Comparison of ENCODE assay signal across 11 cellular contexts in genomic region chr6:110534731-110535164, GRCh38. TPM values are rescaled to one million over a fixed set of nuclear protein-coding genes. Genes with fewer than 3 reads are reported as not detected.
DNase-seq lines count a peak whose midpoint lies in the region; ATAC-seq and TF ChIP-seq lines count a peak whose summit lies in the region.
"Had no signal": no experiment of that assay in that cellular context is flagged by ENCODE, and none has a peak within 500 bp of the region (broad histone marks: within the 10 kb centered on the region; RNA-seq: fewer than 3 reads in every experiment).

No MANE protein-coding gene starts in this region.

- H3K14ac ChIP-seq in IMR-90 (replicated peaks; ENCODE audit: low read depth, low read length): no peak overlapping the region

- DNase-seq in IMR-90 (peak; percentile 72), astrocyte of the hippocampus (ENCODE audit: low read depth, low spot score) (peak; percentile 71), hypothalamus (lab: John Stamatoyannopoulos, UW) (peak in 37 of 51 donors; percentile 12 to 91 (median 66)), Caco-2 (no peak)
- DNase-seq: activated naive CD4-positive, alpha-beta T cell treated with anti-CD3 and anti-CD28 coated beads, Interleukin-2, amount 10 ng/mL, durations not matched to agents 7 days and 5 days; Kasumi-1 had no signal

- H2BK15ac ChIP-seq in IMR-90 (ENCODE audit: low read depth, low read length): no peak overlapping the region

- H4K20me1 ChIP-seq in IMR-90 (ENCODE audit: insufficient read depth, low read length): no peaks in the 10 kb centered on the region

- ATAC-seq in IMR-90 (ENCODE audit: low read depth): peak; percentile 50
- no peak for ATAC-seq in GM21529 (IDR thresholded peaks at IDR 0.05; ENCODE audit: unreplicated experiment)
- ATAC-seq in activated CD4-positive, CD25-positive, alpha-beta regulatory T cell treated with anti-CD3 and anti-CD28 coated beads, Interleukin-2, amount 50 U/mL, for 24 hours: no peak

- H3K4me1 ChIP-seq in IMR-90 (ENCODE audit: control insufficient read depth, insufficient read depth, low read length) (peaks cover 5% of the 10 kb centered on the region), Caco-2 (peaks cover 17% of the 10 kb centered on the region; the same call in 1 of the 2 replicates)

- H3K27me3 ChIP-seq in IMR-90 (ENCODE audit: control insufficient read depth, insufficient read depth, low read length) (no peaks in the 10 kb centered on the region), Caco-2 (replicated peaks; ENCODE audit: control insufficient read depth, insufficient read depth, low read length) (no peaks in the 10 kb centered on the region)
- H3K27me3 ChIP-seq: heart left ventricle, neutrophil had no signal

- peaks cover 10% of the 10 kb centered on the region for H3K9me3 Mint-ChIP-seq in Caco-2 (ENCODE audit: unreplicated experiment)

- H4K5ac ChIP-seq in IMR-90 (ENCODE audit: low read depth, low read length): no peak overlapping the region

- no peak for TF ChIP-seq POLR2A in IMR-90 (IDR thresholded peaks at IDR 0.05; ENCODE audit: low read depth, low read length)

- H3K4me3 ChIP-seq in IMR-90 (ENCODE audit: insufficient read depth, low read depth, low read length) (no peak overlapping the region), Caco-2 (ENCODE audit: low read depth, low read length) (no peak overlapping the region)
- H3K4me3 ChIP-seq: heart left ventricle had no signal

- peak overlapping the region; percentile 44; the same call in 1 of the 2 replicates for H3K18ac ChIP-seq in IMR-90 (ENCODE audit: low read depth, low read length)

- peaks cover 19% of the 10 kb centered on the region for H3K4me1 Mint-ChIP-seq in Caco-2 (ENCODE audit: low read depth, unreplicated experiment)

- H3K9me3 ChIP-seq in IMR-90 (ENCODE audit: control insufficient read depth, insufficient read depth, low read length) (peaks cover 2% of the 10 kb centered on the region; the same call in 1 of the 2 replicates), Caco-2 (no peaks in the 10 kb centered on the region; the same call in 1 of the 2 replicates)
- H3K9me3 ChIP-seq: neutrophil had no signal

- H4K91ac ChIP-seq in IMR-90 (ENCODE audit: insufficient read depth, low read depth, low read length): no peak overlapping the region

- no peaks in the 10 kb centered on the region for H3K36me3 ChIP-seq in IMR-90 (ENCODE audit: control insufficient read depth, insufficient read depth, low read length)
- no peaks in the 10 kb centered on the region for H3K36me3 ChIP-seq in Caco-2 (ENCODE audit: control insufficient read depth, insufficient read depth, low read length)
- H3K36me3 ChIP-seq: heart left ventricle, neutrophil had no signal

- H3K9ac ChIP-seq in IMR-90 (ENCODE audit: low read depth, low read length): no peak overlapping the region

- H3K56ac ChIP-seq in IMR-90 (ENCODE audit: extremely low read depth, insufficient read depth, low read length): no peak overlapping the region

- TF ChIP-seq RAD21 in IMR-90 (IDR thresholded peaks at IDR 0.05; ENCODE audit: low read length): peak; percentile 7; the same call in 1 of the 2 replicates

- no CpG with 5 or more reads among the region's 2 CpGs for WGBS in IMR-90 (ENCODE audit: extremely low coverage in 2 of 2, insufficient read length in 1 of 2), 2 experiments

- H2BK20ac ChIP-seq in IMR-90 (ENCODE audit: low read depth, low read length): no peak overlapping the region; the same call in 1 of the 2 replicates

- H3K4ac ChIP-seq in IMR-90 (ENCODE audit: low read depth, low read length): peak overlapping the region; percentile 36; the same call in 1 of the 2 replicates

- dilution Hi-C loops in IMR-90 (cut with HindIII; ENCODE audit: low sequenced_read_pairs, unreplicated experiment): loop anchor here (10.0 kb wide), 1 partner anchor 460 kb away; no protein-coding TSS in a partner anchor

- intact Hi-C loops in IMR-90 (cut with micrococcal nuclease): no loop called here
- intact Hi-C loops in Caco-2 (cut with micrococcal nuclease; ENCODE audit: unreplicated experiment): no loop called here

- H3K27ac Mint-ChIP-seq in Caco-2 (ENCODE audit: unreplicated experiment): no peak overlapping the region
- H3K27ac Mint-ChIP-seq: activated naive CD4-positive, alpha-beta T cell treated with anti-CD3 and anti-CD28 coated beads, Interleukin-2, amount 10 ng/mL, durations not matched to agents 7 days and 5 days had no signal

- H3K9me1 ChIP-seq in IMR-90 (ENCODE audit: insufficient read depth, low read length): peaks cover 1% of the 10 kb centered on the region; the same call in 1 of the 2 replicates

- H2AK5ac ChIP-seq in IMR-90 (ENCODE audit: low read depth, low read length): no peak overlapping the region; the same call in 1 of the 2 replicates

- POLR2A ChIA-PET in IMR-90 (lab: Charles Lee; ENCODE audit: unreplicated experiment) (no interaction called here), Caco-2 (lab: Charles Lee) (no interaction called here)

- peak overlapping the region; percentile 54 for H2AFZ ChIP-seq in IMR-90 (replicated peaks; ENCODE audit: low read length, poor library complexity)

- H3K36me3 Mint-ChIP-seq in Caco-2 (ENCODE audit: insufficient read depth, unreplicated experiment): no peaks in the 10 kb centered on the region
- H3K36me3 Mint-ChIP-seq: activated naive CD4-positive, alpha-beta T cell treated with anti-CD3 and anti-CD28 coated beads, Interleukin-2, amount 10 ng/mL, durations not matched to agents 7 days and 5 days had no signal

- CTCF ChIA-PET in IMR-90 (lab: Yijun Ruan, JAX) (no interaction called here), Caco-2 (lab: Charles Lee) (no interaction called here)

- no peak overlapping the region for H3K4me3 Mint-ChIP-seq in Caco-2 (ENCODE audit: unreplicated experiment)
- H3K4me3 Mint-ChIP-seq: activated naive CD4-positive, alpha-beta T cell treated with anti-CD3 and anti-CD28 coated beads, Interleukin-2, amount 10 ng/mL, durations not matched to agents 7 days and 5 days had no signal

- H3K27me3 Mint-ChIP-seq in Caco-2 (ENCODE audit: insufficient read depth, unreplicated experiment): no peaks in the 10 kb centered on the region

- H3K23ac ChIP-seq in IMR-90 (ENCODE audit: low read depth, low read length): no peak overlapping the region

- H3K4me2 ChIP-seq in IMR-90 (ENCODE audit: low read depth, low read length): no peak overlapping the region; the same call in 1 of the 2 replicates

- peak overlapping the region; percentile 41 for H2BK5ac ChIP-seq in IMR-90 (ENCODE audit: low read depth, low read length, poor library complexity, severe bottlenecking)

- BruUV-seq in IMR-90 (replicated peaks; lab: Mats Ljungman, UMichigan) (no TSS peak), Caco-2 (replicated peaks; lab: Mats Ljungman, UMichigan) (no TSS peak)

- in situ Hi-C loops in IMR-90 (cut with MboI; ENCODE audit: low sequenced_read_pairs): loop anchor here (5.0 to 25.0 kb wide), 3 partner anchors 140 to 678 kb away; no protein-coding TSS in a partner anchor

- TF ChIP-seq CTCF in IMR-90 (conservative IDR thresholded peaks at IDR 0.05; ENCODE audit: low read depth, low read length) (no peak), Caco-2 (IDR thresholded peaks at IDR 0.05; ENCODE audit: insufficient read depth in 1 of 2, low read depth in 1 of 2, low read length in 1 of 2, severe bottlenecking in 1 of 2, unreplicated experiment in 1 of 2) (no peak)

- H4K8ac ChIP-seq in IMR-90 (ENCODE audit: low read depth in 2 of 2, low read length in 2 of 2): peak overlapping the region in 1 of 2 experiments; percentile 12; a peak in 1 of 4 replicates

- H2AK9ac ChIP-seq in IMR-90 (replicated peaks; ENCODE audit: low read depth, low read length, poor library complexity): no peak overlapping the region

- H3K27ac ChIP-seq in IMR-90 (ENCODE audit: insufficient read depth, low read length): no peak overlapping the region
- peak overlapping the region; percentile 97 for H3K27ac ChIP-seq in temporal lobe (ENCODE audit: low read depth, low read length)
- H3K27ac ChIP-seq: heart left ventricle, neutrophil had no signal

- H3K79me1 ChIP-seq in IMR-90 (ENCODE audit: low read depth in 1 of 2, low read length in 2 of 2): no peaks in the 10 kb centered on the region; a peak in 1 of 4 replicates

- H2BK120ac ChIP-seq in IMR-90 (ENCODE audit: low read depth, low read length): peak overlapping the region; percentile 37; the same call in 1 of the 2 replicates

TF ChIP-seq in IMR-90, 13 proteins besides CTCF, POLR2A, EP300 and RAD21 (continues in another document):
- TF ChIP-seq MAFK (IDR thresholded peaks at IDR 0.05; ENCODE audit: low read depth, low read length): no peak
- TF ChIP-seq NFE2L2 (IDR thresholded peaks at IDR 0.05; ENCODE audit: low read depth, low read length): no peak
- TF ChIP-seq RFX5 (IDR thresholded peaks at IDR 0.05; ENCODE audit: low read depth, low read length): no peak
- no peak for TF ChIP-seq CHD1 (IDR thresholded peaks at IDR 0.05; ENCODE audit: low read depth, low read length)
- TF ChIP-seq USF2 (IDR thresholded peaks at IDR 0.05; ENCODE audit: low read depth, low read length): no peak
- TF ChIP-seq FOS (IDR thresholded peaks at IDR 0.05; ENCODE audit: low read depth, low read length): no peak
- TF ChIP-seq ELK1 (IDR thresholded peaks at IDR 0.05; ENCODE audit: borderline replicate concordance, low read depth, low read length): no peak
- TF ChIP-seq CEBPB (IDR thresholded peaks at IDR 0.05; ENCODE audit: low read depth, low read length): no peak
- no peak for TF ChIP-seq MXI1 (IDR thresholded peaks at IDR 0.05; ENCODE audit: borderline replicate concordance, low read depth, low read length)
- no peak for TF ChIP-seq RCOR1 (IDR thresholded peaks at IDR 0.05; ENCODE audit: insufficient replicate concordance, low read length)

RNA-seq across cellular contexts. Expression of gene SLC22A16, which starts 58.3 kb away (rescaled TPM):
- total RNA-seq in IMR-90 (2012; rRNA removed) (not detected in 2 replicates), temporal lobe (0.49 TPM), Caco-2 (2022) (not detected in 2 replicates)
- polyA plus RNA-seq in IMR-90 (2012; rRNA removed): not detected in 2 replicates
- not detected in 2 replicates for polyA plus RNA-seq in IMR-90 (2012; cell fraction: cytosol; rRNA removed)
- polyA plus RNA-seq in IMR-90 (2012; cell fraction: nucleus; rRNA removed; ENCODE audit: low replicate concordance): not detected in 2 replicates

Comparison
In these comparisons a context has a peak if more than half of its experiments do, and no peak if none do; other contexts are left out.
1. DNase-seq: peak in IMR-90 (single experiment), astrocyte of the hippocampus (single experiment) and hypothalamus (37 of 51); none in Caco-2 (0 of 2).